In the genomic region with DNA sequence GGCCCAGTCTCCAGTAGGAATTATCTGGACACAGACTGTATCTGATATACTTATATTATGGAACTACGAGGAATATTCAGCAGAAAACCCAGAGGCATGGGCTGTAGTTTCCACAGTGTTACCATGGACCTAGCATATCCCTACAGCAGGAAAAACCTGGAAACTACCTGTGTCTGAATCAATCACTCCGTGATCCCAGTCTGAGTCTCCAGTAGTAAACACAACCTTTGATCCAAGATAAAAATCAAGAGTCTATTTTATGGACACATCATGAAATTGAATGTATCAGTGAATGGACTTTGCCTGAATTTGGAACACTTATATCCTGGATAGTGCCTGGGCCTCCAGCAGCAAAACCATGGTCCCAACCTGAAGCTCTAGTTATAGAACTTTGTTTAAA, we compare ENCODE assay signal across 9 cellular contexts. TPM values are rescaled to one million over a fixed set of nuclear protein-coding genes. Genes with fewer than 3 reads are reported as not detected.
"Had no signal": no experiment of that assay in that cellular context is flagged by ENCODE, and none has a peak within 500 bp of the region (broad histone marks: within the 10 kb centered on the region; RNA-seq: fewer than 3 reads in every experiment).

No MANE protein-coding gene starts in this region.

- DNase-seq: H9, HCEC 1CT, KBM-7 had no signal

- ATAC-seq: GM23338, HepG2 had no signal

- H3K27ac ChIP-seq: KMS-11 had no signal

- FAIRE-seq: H1, H54, HepG2 had no signal

- H3K4me3 ChIP-seq: GM23338 had no signal

RNA-seq across cellular contexts. Expression of a gene that starts 57.5 kb away (rescaled TPM):
- polyA plus RNA-seq: GM23338, H1, HepG2, IgD-negative memory B cell had no signal
